ENCODE assay signal across 9 cellular contexts in the genomic region with DNA sequence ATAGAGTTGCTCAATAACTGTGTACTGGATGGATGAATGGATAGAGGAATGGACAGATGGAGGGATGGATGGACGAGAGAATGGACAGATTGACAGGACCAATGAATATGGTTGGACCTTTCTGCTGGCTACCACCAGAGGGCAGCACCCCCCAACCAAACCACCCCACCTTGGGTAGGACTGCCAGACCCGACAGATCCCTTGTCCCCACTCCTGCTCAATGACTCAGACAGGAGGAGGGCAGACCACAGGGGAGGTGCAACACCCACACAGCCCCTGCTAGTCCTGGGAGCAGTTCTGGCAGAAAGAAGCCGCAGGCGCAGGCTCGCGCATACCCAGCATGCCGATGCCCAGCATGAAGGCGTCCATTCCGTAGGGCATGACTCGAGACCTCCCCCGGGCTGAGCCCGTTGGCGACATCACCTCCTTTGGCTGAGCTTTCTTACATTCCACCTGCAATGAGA. TPM values are rescaled to one million over a fixed set of nuclear protein-coding genes. Genes with fewer than 3 reads are reported as not detected.
A peak's percentile ranks its signal among the peaks of the same experiment; 100 is the strongest.
DNase-seq lines count a peak whose midpoint lies in the region; ATAC-seq, FAIRE-seq and TF ChIP-seq lines count a peak whose summit lies in the region.
"Had no signal": no experiment of that assay in that cellular context is flagged by ENCODE, and none has a peak within 500 bp of the region (broad histone marks: within the 10 kb centered on the region; RNA-seq: fewer than 3 reads in every experiment).

No MANE protein-coding gene starts in this region.

- H3K4me3 ChIP-seq in DND-41 (ENCODE audit: low read depth in 1 of 2, low read length in 2 of 2) (no peak overlapping the region), KMS-11 (IDR thresholded peaks at IDR 0.05; ENCODE audit: insufficient read depth, low read depth, low read length) (no peak overlapping the region), ovary (no peak overlapping the region), thoracic aorta (no peak overlapping the region)

- intact Hi-C loops in ovary (cut with DNase I): loop anchor here in 3 of 4 donors (5.0 kb wide), 3 partner anchors 66 to 76 kb away; no protein-coding TSS in a partner anchor

- H3K4me1 ChIP-seq in DND-41 (ENCODE audit: insufficient read depth, low read length) (peaks cover 2% of the 10 kb centered on the region; the same call in 1 of the 2 replicates), KMS-11 (ENCODE audit: low read depth, poor library complexity, severe bottlenecking) (no peaks in the 10 kb centered on the region), ovary (ENCODE audit: insufficient read depth) (no peaks in the 10 kb centered on the region), thoracic aorta (ENCODE audit: control insufficient read depth in 1 of 2, low read depth in 2 of 2) (peaks cover 0 to 1% of the 10 kb centered on the region in 2 donors)

- no peaks in the 10 kb centered on the region for H4K20me1 ChIP-seq in DND-41 (ENCODE audit: insufficient read depth, low read length)
- H4K20me1 ChIP-seq in KMS-11 (ENCODE audit: insufficient read depth): no peaks in the 10 kb centered on the region

- TF ChIP-seq EP300 in ovary (IDR thresholded peaks at IDR 0.05): no peak

- peak overlapping the region; percentile 34; the same call in 1 of the 2 replicates for H2AFZ ChIP-seq in DND-41 (ENCODE audit: low read depth, low read length)
- no peak overlapping the region for H2AFZ ChIP-seq in KMS-11 (ENCODE audit: low read depth)

- H3K27ac ChIP-seq in DND-41 (ENCODE audit: low read length) (no peak overlapping the region), KMS-11 (no peak overlapping the region), ovary (no peak overlapping the region), thoracic aorta (no peak overlapping the region)

- H3K36me3 ChIP-seq in DND-41 (ENCODE audit: insufficient read depth, low read length) (no peaks in the 10 kb centered on the region), KMS-11 (ENCODE audit: insufficient read depth) (no peaks in the 10 kb centered on the region), ovary (no peaks in the 10 kb centered on the region), thoracic aorta (no peaks in the 10 kb centered on the region)

- peak; percentile 91 for TF ChIP-seq CTCF in DND-41 (IDR thresholded peaks at IDR 0.05; ENCODE audit: borderline replicate concordance, extremely low read depth, low read length, poor library complexity, severe bottlenecking)
- peak; percentile 71 for TF ChIP-seq CTCF in KMS-11 (conservative IDR thresholded peaks at IDR 0.05; ENCODE audit: low read depth, low read length)
- TF ChIP-seq CTCF in ovary (IDR thresholded peaks at IDR 0.05): peak; percentile 70 to 82 (median 75)
- TF ChIP-seq CTCF in thoracic aorta (IDR thresholded peaks at IDR 0.05): peak; percentile 81

- H3K4me2 ChIP-seq in DND-41 (ENCODE audit: insufficient read depth, low read length): no peak overlapping the region
- H3K4me2 ChIP-seq in KMS-11: no peak overlapping the region

- FAIRE-seq in frontal cortex (lab: Jason Lieb, UNC): no peak
- FAIRE-seq: endometrium had no signal

- TF ChIP-seq POLR2A in ovary (IDR thresholded peaks at IDR 0.05): no peak

- ATAC-seq in DND-41 (ENCODE audit: insufficient read depth, low read depth) (peak; percentile 94), thoracic aorta (ENCODE audit: insufficient number of reproducible peaks, low FRiP score, low read depth) (peak; percentile 66), GM18870 (IDR thresholded peaks at IDR 0.05; ENCODE audit: unreplicated experiment) (no peak)

- H3K9me3 ChIP-seq in DND-41 (ENCODE audit: insufficient read depth, low read length, severe bottlenecking) (no peaks in the 10 kb centered on the region), ovary (no peaks in the 10 kb centered on the region), thoracic aorta (no peaks in the 10 kb centered on the region)

- peaks cover 5% of the 10 kb centered on the region for H3K27me3 ChIP-seq in DND-41 (ENCODE audit: insufficient read depth, low read length, poor library complexity)
- H3K27me3 ChIP-seq in KMS-11 (ENCODE audit: insufficient read depth, low read depth): no peaks in the 10 kb centered on the region; the same call in 1 of the 2 replicates
- H3K27me3 ChIP-seq in ovary: no peaks in the 10 kb centered on the region
- H3K27me3 ChIP-seq in thoracic aorta (replicated peaks; ENCODE audit: insufficient read depth): peaks cover 4% of the 10 kb centered on the region

- DNase-seq in DND-41 (peak; percentile 75), SIG-M5 treated with dmso at 0.1 percent for 504 hours (lab: John Stamatoyannopoulos, UW; ENCODE audit: unreplicated experiment) (peak; percentile 86), frontal cortex (ENCODE audit: low spot score in 2 of 2) (peak; percentile 77 to 93), ovary (peak; percentile 60 to 77 (median 75)), thoracic aorta (ENCODE audit: low spot score) (no peak)
- DNase-seq in activated effector memory CD4-positive, alpha-beta T cell treated with anti-CD3 and anti-CD28 coated beads, Interleukin-2, amount 50 U/mL, for 16 hours: peak; percentile 91

- no peaks in the 10 kb centered on the region for H3K79me2 ChIP-seq in DND-41 (ENCODE audit: insufficient read depth, low read length)
- no peaks in the 10 kb centered on the region for H3K79me2 ChIP-seq in KMS-11 (ENCODE audit: insufficient read depth, low read depth)

- H3K9ac ChIP-seq in DND-41 (ENCODE audit: low read depth, low read length) (no peak overlapping the region), KMS-11 (no peak overlapping the region)

- 46 to 49% (median 47%) methylated on average over 13 of the region's 13 CpGs for WGBS in ovary, 3 donors

RNA-seq across cellular contexts. Expression of gene MSI1, which starts 12.4 kb away (rescaled TPM):
- total RNA-seq in frontal cortex: 6.9 TPM
- 1 to 10 TPM in 6 of 7 donors, under 1 TPM in 1; 0.83 to 4.9 (median 2.6) TPM for total RNA-seq in ovary
- polyA plus RNA-seq in ovary: 1 to 10 TPM in 1 of 2 donors, under 1 TPM in 1; 0.92 to 1.8 TPM
- total RNA-seq in thoracic aorta: under 1 TPM in 1 of 2 donors, not detected in 1; 0.27 TPM

RNA-seq across cellular contexts. Expression of gene PLA2G1B, which starts 29.0 kb away (rescaled TPM):
- total RNA-seq in frontal cortex (not detected), ovary (10 to 100 TPM in 2 of 7 donors, 1 to 10 TPM in 4, under 1 TPM in 1; 0.67 to 17.0 (median 2.9) TPM), thoracic aorta (not detected)
- 1 to 10 TPM; 7.1 to 7.4 TPM for polyA plus RNA-seq in ovary

RNA-seq across cellular contexts. Expression of gene SIRT4, which starts 54.5 kb away (rescaled TPM):
- 4.1 TPM for total RNA-seq in frontal cortex
- total RNA-seq in ovary: 1 to 10 TPM in 5 of 7 donors, under 1 TPM in 2; 0.87 to 4.6 (median 1.4) TPM
- 1 to 10 TPM; 2.0 to 2.8 TPM for polyA plus RNA-seq in ovary
- 1 to 10 TPM in 1 of 2 donors, under 1 TPM in 1; 0.56 to 8.8 TPM for total RNA-seq in thoracic aorta
